28 cellular contexts compared by ENCODE assay signal in genomic region chr9:71936066-71936465, GRCh38. TPM values are rescaled to one million over a fixed set of nuclear protein-coding genes. Genes with fewer than 3 reads are reported as not detected.
DNase-seq lines count a peak whose midpoint lies in the region; ATAC-seq, FAIRE-seq and TF ChIP-seq lines count a peak whose summit lies in the region.
"Had no signal": no experiment of that assay in that cellular context is flagged by ENCODE, and none has a peak within 500 bp of the region (broad histone marks: within the 10 kb centered on the region; RNA-seq: fewer than 3 reads in every experiment).

No MANE protein-coding gene starts in this region.

- peak overlapping the region; percentile 15 for H3K4me3 Mint-ChIP-seq in astrocyte (ENCODE audit: unreplicated experiment)
- H3K4me3 Mint-ChIP-seq in activated T-cell treated with anti-CD3 and anti-CD28 coated beads, Interleukin-2, amount 50 U/mL, for 72 hours, result no peak overlapping the region
- H3K4me3 Mint-ChIP-seq: activated naive CD4-positive, alpha-beta T cell treated with anti-CD3 and anti-CD28 coated beads, Interleukin-2, amount 50 U/mL, for 24 hours; activated T-helper 17 cell treated with anti-CD3 and anti-CD28 coated beads, Interleukin-2, amount 50 U/mL, for 72 hours; natural killer cell treated with Interleukin-12 subunit alpha and Interleukin-12 subunit beta and Interleukin-15 and Interleukin-18, amount 100 ng/mL, for 72 hours had no signal

- TF ChIP-seq POLR2A in H54 (IDR thresholded peaks at IDR 0.05; ENCODE audit: low read depth, low read length) (no peak), HepG2 (IDR thresholded peaks at IDR 0.05; ENCODE audit: insufficient read depth in 1 of 2, low read depth in 2 of 2, low read length in 2 of 2) (no peak)

- TF ChIP-seq EP300 in HepG2 (IDR thresholded peaks at IDR 0.05; ENCODE audit: low read depth in 2 of 2, low read length in 2 of 2) (no peak), HepG2 (CRISPR knock-in tag; IDR thresholded peaks at IDR 0.05; ENCODE audit: borderline replicate concordance) (no peak)

- ATAC-seq in thoracic aorta (ENCODE audit: insufficient number of reproducible peaks, low FRiP score, low read depth) (no peak), heart right ventricle (no peak), HepG2 (no peak)
- ATAC-seq in activated T-cell treated with anti-CD3 and anti-CD28 coated beads, Interleukin-2, amount 50 U/mL, for 72 hours (replicated peaks in 1 of 2), result no peak
- ATAC-seq: activated T-helper 17 cell treated with anti-CD3 and anti-CD28 coated beads, Interleukin-2, amount 50 U/mL, for 72 hours; natural killer cell treated with Interleukin-12 subunit alpha and Interleukin-12 subunit beta and Interleukin-15 and Interleukin-18, amount 100 ng/mL, for 72 hours; upper lobe of right lung had no signal

- CTCF ChIA-PET in HepG2 (lab: Yijun Ruan, JAX; ENCODE audit: low intra/inter-chr PET ratio, low total read pairs), result no interaction called here

- H3K4me1 ChIP-seq in astrocyte (ENCODE audit: insufficient read depth, low read length) (no peaks in the 10 kb centered on the region), thoracic aorta (ENCODE audit: control insufficient read depth in 1 of 2, low read depth in 2 of 2) (peaks cover 8 to 20% of the 10 kb centered on the region in 2 donors), heart right ventricle (peaks cover 0 to 10% (median 0%) of the 10 kb centered on the region in 9 donors), HepG2 (ENCODE audit: insufficient read depth, low read length) (peaks cover 3% of the 10 kb centered on the region)
- H3K4me1 ChIP-seq: Peyer's patch, upper lobe of right lung had no signal

- peaks cover 5% of the 10 kb centered on the region for H4K20me1 ChIP-seq in astrocyte (ENCODE audit: insufficient read depth, low read length)
- H4K20me1 ChIP-seq in HepG2 (ENCODE audit: insufficient read depth, low read length), result 0 out of 2 replicates have a peak, but pooled peaks cover under 1% of the 10 kb centered on the region

- H3K4me2 ChIP-seq in astrocyte (ENCODE audit: low read length), result no peak overlapping the region
- H3K4me2 ChIP-seq in HepG2 (ENCODE audit: low read depth, low read length), result no peak overlapping the region

- FAIRE-seq in H54 (lab: Jason Lieb, UNC) (peak; percentile 85), astrocyte (lab: Jason Lieb, UNC) (no peak), HepG2 (lab: Jason Lieb, UNC) (no peak)
- FAIRE-seq: islet of Langerhans had no signal

- no peak for TF ChIP-seq CTCF in astrocyte (IDR thresholded peaks at IDR 0.05; ENCODE audit: insufficient read depth, low read depth, low read length)
- TF ChIP-seq CTCF in thoracic aorta (IDR thresholded peaks at IDR 0.05), result no peak
- TF ChIP-seq CTCF in heart right ventricle (IDR thresholded peaks at IDR 0.05), result no peak
- TF ChIP-seq CTCF in HepG2 (CRISPR knock-in tag; IDR thresholded peaks at IDR 0.05), result no peak

- H3K9ac ChIP-seq in astrocyte (ENCODE audit: low read length), result no peak overlapping the region
- no peak overlapping the region for H3K9ac ChIP-seq in HepG2 (ENCODE audit: insufficient read depth, low read depth, low read length)

- H2AFZ ChIP-seq in astrocyte (ENCODE audit: low read depth, low read length) (no peak overlapping the region), HepG2 (ENCODE audit: low read length) (no peak overlapping the region)

- intact Hi-C loops in heart right ventricle (cut with DNase I) (no loop called here), HepG2 (cut with micrococcal nuclease; ENCODE audit: unreplicated experiment) (no loop called here)

- H3K4me3 ChIP-seq in astrocyte (ENCODE audit: insufficient read depth, low read depth, low read length), result no peak overlapping the region
- H3K4me3 ChIP-seq in thoracic aorta, result no peak overlapping the region
- no peak overlapping the region for H3K4me3 ChIP-seq in heart right ventricle
- no peak overlapping the region for H3K4me3 ChIP-seq in HepG2 (replicated peaks in 1 of 3; ENCODE audit: insufficient read depth in 1 of 3, low read depth in 2 of 3, low read length in 3 of 3)
- H3K4me3 ChIP-seq: Peyer's patch, skin epidermis, upper lobe of right lung had no signal

- H3K9me3 Mint-ChIP-seq in astrocyte (ENCODE audit: unreplicated experiment), result no peaks in the 10 kb centered on the region
- H3K9me3 Mint-ChIP-seq in activated T-cell treated with anti-CD3 and anti-CD28 coated beads, Interleukin-2, amount 50 U/mL, for 72 hours, result no peaks in the 10 kb centered on the region
- H3K9me3 Mint-ChIP-seq: activated T-helper 17 cell treated with anti-CD3 and anti-CD28 coated beads, Interleukin-2, amount 50 U/mL, for 72 hours; natural killer cell treated with Interleukin-12 subunit alpha and Interleukin-12 subunit beta and Interleukin-15 and Interleukin-18, amount 100 ng/mL, for 72 hours had no signal

- BruUV-seq in HepG2 (replicated peaks; lab: Mats Ljungman, UMichigan), result no TSS peak

- POLR2A ChIA-PET in HepG2 (lab: Yijun Ruan, JAX), result interaction anchor here (1.0 kb wide), 1 partner anchor 25 kb away, joined by 4 read pairs; the partner anchor contains the start of genes ABHD17B and C9orf85

- no peaks in the 10 kb centered on the region for H3K36me3 ChIP-seq in astrocyte (ENCODE audit: insufficient read depth, low read length)
- H3K36me3 ChIP-seq in thoracic aorta, result no peaks in the 10 kb centered on the region
- no peaks in the 10 kb centered on the region for H3K36me3 ChIP-seq in heart right ventricle
- H3K36me3 ChIP-seq in HepG2 (replicated peaks in 1 of 2; ENCODE audit: control insufficient read depth in 1 of 2, insufficient read depth in 2 of 2, low read length in 2 of 2), result 0 out of 5 replicates have a peak, but pooled peaks cover 0 to 3% of the 10 kb centered on the region in 2 experiments
- H3K36me3 ChIP-seq: Peyer's patch, upper lobe of right lung had no signal

- no peaks in the 10 kb centered on the region for H3K27me3 Mint-ChIP-seq in astrocyte (ENCODE audit: low read depth, unreplicated experiment)
- H3K27me3 Mint-ChIP-seq in activated T-cell treated with anti-CD3 and anti-CD28 coated beads, Interleukin-2, amount 50 U/mL, for 72 hours (ENCODE audit: low read depth), result no peaks in the 10 kb centered on the region
- H3K27me3 Mint-ChIP-seq: activated naive CD4-positive, alpha-beta T cell treated with anti-CD3 and anti-CD28 coated beads, Interleukin-2, amount 50 U/mL, for 24 hours; activated T-helper 17 cell treated with anti-CD3 and anti-CD28 coated beads, Interleukin-2, amount 50 U/mL, for 72 hours; natural killer cell treated with Interleukin-12 subunit alpha and Interleukin-12 subunit beta and Interleukin-15 and Interleukin-18, amount 100 ng/mL, for 72 hours had no signal

- H3K36me3 Mint-ChIP-seq in astrocyte (ENCODE audit: low read depth, unreplicated experiment), result no peaks in the 10 kb centered on the region
- H3K36me3 Mint-ChIP-seq in activated T-cell treated with anti-CD3 and anti-CD28 coated beads, Interleukin-2, amount 50 U/mL, for 72 hours (ENCODE audit: insufficient read depth in 2 of 2), result peaks cover 0 to 5% of the 10 kb centered on the region in 2 donors

- peaks cover 12% of the 10 kb centered on the region for H3K79me2 ChIP-seq in astrocyte (ENCODE audit: insufficient read depth, low read length)
- peaks cover 12% of the 10 kb centered on the region for H3K79me2 ChIP-seq in HepG2 (ENCODE audit: insufficient read depth, low read length)

- DNase-seq in H54 (ENCODE audit: insufficient read length, low spot score), result no peak
- DNase-seq in astrocyte (ENCODE audit: low read depth), result no peak
- DNase-seq in thoracic aorta (ENCODE audit: low spot score), result no peak
- no peak for DNase-seq in heart right ventricle
- DNase-seq in activated T-cell treated with anti-CD3 and anti-CD28 coated beads, Interleukin-2, amount 50 U/mL, for 72 hours, result no peak
- no peak for DNase-seq in HepG2 (ENCODE audit: low spot score)
- DNase-seq: activated CD4-positive, alpha-beta T cell treated with anti-CD3 and anti-CD28 coated beads, Interleukin-2, amount 50 U/mL, for 1 hour; anterior cingulate cortex; central memory CD4-positive, alpha-beta T cell; COR-L47; dermis blood vessel endothelial cell; DMS79 treated with DMSO at 0.1 percent for 48 hours; NCI-H1048; NCI-H1694 treated with DMSO at 0.1 percent for 48 hours; NCI-H2171 treated with DMSO at 0.1 percent for 48 hours; NCI-H526 treated with DMSO at 0.1 percent for 48 hours; Peyer's patch; SIG-M5; stimulated activated CD8-positive, alpha-beta memory T cell treated with anti-CD3 and anti-CD28 coated beads, Interleukin-4, amount 100 ng/mL, for 48 hours; T-helper 9 cell; upper lobe of right lung had no signal

- no peak overlapping the region for H3K27ac ChIP-seq in astrocyte (ENCODE audit: low read depth, low read length)
- H3K27ac ChIP-seq in layer of hippocampus (ENCODE audit: low read depth, low read length), result peak overlapping the region; percentile 79
- H3K27ac ChIP-seq in thoracic aorta, result peak overlapping the region; percentile 49 to 80
- H3K27ac ChIP-seq in heart right ventricle, result no peak overlapping the region
- H3K27ac ChIP-seq in HepG2 (ENCODE audit: extremely low read length, insufficient read depth, low read length), result no peak overlapping the region
- H3K27ac ChIP-seq: Peyer's patch, upper lobe of right lung, VCaP had no signal

- H3K27me3 ChIP-seq in astrocyte (ENCODE audit: insufficient read depth, low read length) (no peaks in the 10 kb centered on the region), layer of hippocampus (ENCODE audit: control insufficient read depth, insufficient read depth, low read length) (no peaks in the 10 kb centered on the region), thoracic aorta (replicated peaks; ENCODE audit: insufficient read depth) (no peaks in the 10 kb centered on the region), heart right ventricle (no peaks in the 10 kb centered on the region), HepG2 (ENCODE audit: control insufficient read depth in 1 of 2, insufficient read depth in 2 of 2, low read length in 2 of 2) (no peaks in the 10 kb centered on the region)
- H3K27me3 ChIP-seq: Peyer's patch, upper lobe of right lung had no signal

- TF ChIP-seq RAD21 in HepG2 (CRISPR knock-in tag; IDR thresholded peaks at IDR 0.05), result no peak

- 52 to 67% methylated on average over 1 of the region's 1 CpG for WGBS in heart right ventricle, 2 donors
- WGBS in HepG2 (ENCODE audit: low lambda C conversion rate), result 79% methylated on average over 1 of the region's 1 CpG

- H3K4me1 Mint-ChIP-seq in astrocyte (ENCODE audit: low read depth, unreplicated experiment), result peaks cover 8% of the 10 kb centered on the region
- peaks cover 6% of the 10 kb centered on the region for H3K4me1 Mint-ChIP-seq in activated T-cell treated with anti-CD3 and anti-CD28 coated beads, Interleukin-2, amount 50 U/mL, for 72 hours (ENCODE audit: low read depth)

- H3K9me3 ChIP-seq in astrocyte (ENCODE audit: insufficient read depth, low read depth, low read length), result no peaks in the 10 kb centered on the region
- H3K9me3 ChIP-seq in thoracic aorta, result no peaks in the 10 kb centered on the region
- no peaks in the 10 kb centered on the region for H3K9me3 ChIP-seq in heart right ventricle
- no peaks in the 10 kb centered on the region for H3K9me3 ChIP-seq in HepG2 (ENCODE audit: low read length)
- H3K9me3 ChIP-seq: Peyer's patch, upper lobe of right lung had no signal

- H3K27ac Mint-ChIP-seq in astrocyte (ENCODE audit: unreplicated experiment), result no peak overlapping the region
- no peak overlapping the region for H3K27ac Mint-ChIP-seq in activated T-cell treated with anti-CD3 and anti-CD28 coated beads, Interleukin-2, amount 50 U/mL, for 72 hours
- H3K27ac Mint-ChIP-seq: activated naive CD4-positive, alpha-beta T cell treated with anti-CD3 and anti-CD28 coated beads, Interleukin-2, amount 50 U/mL, for 24 hours; activated T-helper 17 cell treated with anti-CD3 and anti-CD28 coated beads, Interleukin-2, amount 50 U/mL, for 72 hours; natural killer cell treated with Interleukin-12 subunit alpha and Interleukin-12 subunit beta and Interleukin-15 and Interleukin-18, amount 100 ng/mL, for 72 hours had no signal

- in situ Hi-C loops in HepG2 (cut with HindIII; ENCODE audit: extremely low pct_ligation_motif_present, low pct_unique_long_range_greater_than_20kb), result no loop called here

RNA-seq across cellular contexts. Expression of gene C9orf85, which starts 24.6 kb away (rescaled TPM):
- total RNA-seq in astrocyte, result 15.2 TPM in 2 replicates
- total RNA-seq in thoracic aorta, result 10 to 100 TPM in 1 of 2 donors, 1 to 10 TPM in 1; 8.4 to 14.7 TPM
- 1 to 10 TPM; 3.8 to 8.5 (median 6.1) TPM for total RNA-seq in heart right ventricle
- 1 to 10 TPM; 5.7 to 7.2 TPM for polyA plus RNA-seq in heart right ventricle
- 10 to 100 TPM; 13.5 to 14.1 TPM for total RNA-seq in activated T-cell treated with anti-CD3 and anti-CD28 coated beads, Interleukin-2, amount 50 U/mL, for 72 hours
- total RNA-seq in HepG2 (2016; rRNA removed; fragmentation: Illumina TruSeq; extraction: Trizol), result 9.9 and 10.1 TPM in 2 replicates
- total RNA-seq in HepG2 (2016; cell fraction: cytosol; rRNA removed; fragmentation: Illumina TruSeq; extraction: Trizol; ENCODE audit: low read depth), result 5.5 and 6.6 TPM in 2 replicates
- 9.8 and 12.3 TPM in 2 replicates for total RNA-seq in HepG2 (2016; cell fraction: insoluble cytoplasmic fraction; rRNA removed; fragmentation: Illumina TruSeq; extraction: Trizol)
- total RNA-seq in HepG2 (2016; cell fraction: membrane; rRNA removed; fragmentation: Illumina TruSeq; extraction: Trizol), result 11.8 and 13.0 TPM in 2 replicates
- total RNA-seq in HepG2 (2016; cell fraction: nucleus; rRNA removed; fragmentation: Illumina TruSeq; extraction: Trizol), result 7.3 and 8.5 TPM in 2 replicates
- 11.3 and 13.9 TPM in 2 replicates for polyA plus RNA-seq in HepG2 (2011; rRNA removed)
- 10.5 and 13.4 TPM in 2 replicates for polyA plus RNA-seq in HepG2 (2011; cell fraction: cytosol; rRNA removed)
- 3.9 and 5.8 TPM in 2 replicates for polyA plus RNA-seq in HepG2 (2011; cell fraction: nucleus; rRNA removed)
- polyA plus RNA-seq in HepG2 (2012), result 14.9 and 15.4 TPM in 2 replicates
- polyA plus RNA-seq in HepG2 (2016; cell fraction: cytosol; fragmentation: Illumina TruSeq; extraction: Trizol; ENCODE audit: low read depth), result 7.0 and 7.2 TPM in 2 replicates
- 15.7 and 16.4 TPM in 2 replicates for polyA plus RNA-seq in HepG2 (2016; cell fraction: insoluble cytoplasmic fraction; fragmentation: Illumina TruSeq; extraction: Trizol; ENCODE audit: low read depth)
- 12.6 and 13.2 TPM in 2 replicates for polyA plus RNA-seq in HepG2 (2016; cell fraction: membrane; fragmentation: Illumina TruSeq; extraction: Trizol; ENCODE audit: low read depth)
- 7.9 and 8.9 TPM in 2 replicates for polyA plus RNA-seq in HepG2 (2016; cell fraction: nucleus; fragmentation: Illumina TruSeq; extraction: Trizol; ENCODE audit: insufficient read depth, low read depth)
- 5.1 and 6.1 TPM in 2 replicates for polyA minus RNA-seq in HepG2 (2011; rRNA and poly(A)+ RNA removed; ENCODE audit: low replicate concordance)
- 6.2 and 9.6 TPM in 2 replicates for polyA minus RNA-seq in HepG2 (2011; cell fraction: cytosol; rRNA and poly(A)+ RNA removed)
- polyA minus RNA-seq in HepG2 (2011; cell fraction: nucleus; rRNA and poly(A)+ RNA removed), result 17.6 and 21.1 TPM in 2 replicates

RNA-seq across cellular contexts. Expression of gene ABHD17B, which starts 25.1 kb away (rescaled TPM):
- total RNA-seq in astrocyte (19.6 and 21.3 TPM in 2 replicates), thoracic aorta (10 to 100 TPM; 15.3 to 24.6 TPM), heart right ventricle (10 to 100 TPM in 4 of 10 donors, 1 to 10 TPM in 6; 8.5 to 14.8 (median 9.7) TPM), HepG2 (2016; rRNA removed; fragmentation: Illumina TruSeq; extraction: Trizol) (22.0 and 25.2 TPM in 2 replicates)
- polyA plus RNA-seq in heart right ventricle (1 to 10 TPM; 2.6 to 5.1 TPM), HepG2 (2011; rRNA removed) (10.4 and 11.3 TPM in 2 replicates)
- 10 to 100 TPM; 15.4 to 16.2 TPM for total RNA-seq in activated T-cell treated with anti-CD3 and anti-CD28 coated beads, Interleukin-2, amount 50 U/mL, for 72 hours
- total RNA-seq in HepG2 (2016; cell fraction: cytosol; rRNA removed; fragmentation: Illumina TruSeq; extraction: Trizol; ENCODE audit: low read depth), result 24.6 and 25.6 TPM in 2 replicates
- 23.0 and 26.4 TPM in 2 replicates for total RNA-seq in HepG2 (2016; cell fraction: insoluble cytoplasmic fraction; rRNA removed; fragmentation: Illumina TruSeq; extraction: Trizol)
- total RNA-seq in HepG2 (2016; cell fraction: membrane; rRNA removed; fragmentation: Illumina TruSeq; extraction: Trizol), result 16.4 and 17.3 TPM in 2 replicates
- total RNA-seq in HepG2 (2016; cell fraction: nucleus; rRNA removed; fragmentation: Illumina TruSeq; extraction: Trizol), result 15.0 and 15.1 TPM in 2 replicates
- 7.4 and 10.3 TPM in 2 replicates for polyA plus RNA-seq in HepG2 (2011; cell fraction: cytosol; rRNA removed)
- 5.7 and 7.3 TPM in 2 replicates for polyA plus RNA-seq in HepG2 (2011; cell fraction: nucleus; rRNA removed)
- 9.7 and 10.6 TPM in 2 replicates for polyA plus RNA-seq in HepG2 (2012)
- polyA plus RNA-seq in HepG2 (2016; cell fraction: cytosol; fragmentation: Illumina TruSeq; extraction: Trizol; ENCODE audit: low read depth), result 0.92 TPM in 2 replicates
- polyA plus RNA-seq in HepG2 (2016; cell fraction: insoluble cytoplasmic fraction; fragmentation: Illumina TruSeq; extraction: Trizol; ENCODE audit: low read depth), result 20.8 and 22.8 TPM in 2 replicates
- 3.6 and 3.8 TPM in 2 replicates for polyA plus RNA-seq in HepG2 (2016; cell fraction: membrane; fragmentation: Illumina TruSeq; extraction: Trizol; ENCODE audit: low read depth)
- 16.3 and 17.8 TPM in 2 replicates for polyA plus RNA-seq in HepG2 (2016; cell fraction: nucleus; fragmentation: Illumina TruSeq; extraction: Trizol; ENCODE audit: insufficient read depth, low read depth)
- polyA minus RNA-seq in HepG2 (2011; rRNA and poly(A)+ RNA removed; ENCODE audit: low replicate concordance), result 19.1 and 32.6 TPM in 2 replicates
- polyA minus RNA-seq in HepG2 (2011; cell fraction: cytosol; rRNA and poly(A)+ RNA removed), result 13.6 and 15.4 TPM in 2 replicates
- polyA minus RNA-seq in HepG2 (2011; cell fraction: nucleus; rRNA and poly(A)+ RNA removed), result 23.0 and 24.5 TPM in 2 replicates

Comparison
In these comparisons a context has a peak if more than half of its experiments do, and no peak if none do; other contexts are left out.
1. H3K27ac ChIP-seq: peak in layer of hippocampus (single experiment) and thoracic aorta (2 of 2); none in astrocyte (single experiment), heart right ventricle (0 of 10) and HepG2 (single experiment).